In genomic region chr20:25014816-25015215, GRCh38 we compare ENCODE assay signal across 23 cellular contexts. TPM values are rescaled to one million over a fixed set of nuclear protein-coding genes. Genes with fewer than 3 reads are reported as not detected.
A peak's percentile ranks its signal among the peaks of the same experiment; 100 is the strongest.
DNase-seq lines count a peak whose midpoint lies in the region; ATAC-seq, FAIRE-seq and TF ChIP-seq lines count a peak whose summit lies in the region.
"Had no signal": no experiment of that assay in that cellular context is flagged by ENCODE, and none has a peak within 500 bp of the region (broad histone marks: within the 10 kb centered on the region; RNA-seq: fewer than 3 reads in every experiment).

No MANE protein-coding gene starts in this region.

- H3K36me3 ChIP-seq in right atrium auricular region (peaks cover 71% of the 10 kb centered on the region), kidney (ENCODE audit: control insufficient read depth in 1 of 2, insufficient read depth in 2 of 2, low read length in 2 of 2) (peaks cover 51 to 86% of the 10 kb centered on the region in 2 donors), aorta (ENCODE audit: control insufficient read depth in 1 of 2, insufficient read depth in 2 of 2, low read length in 1 of 2) (peaks cover 5 to 6% of the 10 kb centered on the region in 2 donors)
- H3K36me3 ChIP-seq: SJCRH30 had no signal

- H3K9me3 ChIP-seq in right atrium auricular region: no peaks in the 10 kb centered on the region
- no peaks in the 10 kb centered on the region for H3K9me3 ChIP-seq in kidney (ENCODE audit: control insufficient read depth in 1 of 2, low read length in 2 of 2)
- no peaks in the 10 kb centered on the region for H3K9me3 ChIP-seq in aorta (ENCODE audit: control insufficient read depth, low read length)
- H3K9me3 ChIP-seq: ascending aorta, heart right ventricle, left ventricle myocardium inferior, SJCRH30, suprapubic skin had no signal

- no peak overlapping the region for H3K9ac ChIP-seq in kidney (ENCODE audit: low read length in 2 of 2)
- H3K9ac ChIP-seq: parathyroid adenoma had no signal

- H3K4me1 ChIP-seq in right atrium auricular region (no peaks in the 10 kb centered on the region), kidney (ENCODE audit: control insufficient read depth in 1 of 2, insufficient read depth in 1 of 2, low read depth in 1 of 2, low read length in 2 of 2) (peaks cover 3 to 6% of the 10 kb centered on the region in 2 donors), aorta (ENCODE audit: control insufficient read depth in 1 of 2, insufficient read depth in 2 of 2, low read length in 2 of 2) (no peaks in the 10 kb centered on the region)
- H3K4me1 ChIP-seq: ascending aorta, parathyroid adenoma, SJCRH30 had no signal

- intact Hi-C loops in cardiac septum (cut with DNase I) (no loop called here), kidney (cut with DNase I) (no loop called here), aorta (cut with DNase I) (no loop called here)

- FAIRE-seq in kidney (lab: Jason Lieb, UNC): no peak

- H3K27me3 ChIP-seq in right atrium auricular region (no peaks in the 10 kb centered on the region), aorta (ENCODE audit: control insufficient read depth in 1 of 2, insufficient read depth in 2 of 2, low read length in 1 of 2) (no peaks in the 10 kb centered on the region)
- H3K27me3 ChIP-seq: ascending aorta, heart right ventricle, SJCRH30, suprapubic skin had no signal

- no peak for TF ChIP-seq CTCF in right atrium auricular region (IDR thresholded peaks at IDR 0.05)
- TF ChIP-seq CTCF in kidney (IDR thresholded peaks at IDR 0.05; ENCODE audit: borderline replicate concordance, extremely low read depth, insufficient read depth): no peak

- DNase-seq in cardiac septum (ENCODE audit: low spot score) (peak; percentile 56), right atrium auricular region (ENCODE audit: low spot score) (no peak), NCI-H69 (lab: John Stamatoyannopoulos, UW) (peak; percentile 14), kidney (peak; percentile 42), aorta (peak; percentile 31 to 59), H4 (ENCODE audit: low spot score) (no peak), ACHN (no peak)
- DNase-seq: activated CD4-positive, alpha-beta T cell treated with anti-CD3 and anti-CD28 coated beads, Interleukin-2, amount 50 U/mL, for 1 hour; activated naive CD4-positive, alpha-beta T cell treated with Interleukin-2 at 50 U/mL for 16 hours; activated T-cell treated with anti-CD3 and anti-CD28 coated beads for 4 hours; CD4-positive, alpha-beta memory T cell; GDM1; HCEC 1CT; heart right ventricle; left ventricle myocardium inferior; naive thymus-derived CD8-positive, alpha-beta T cell; NCI-H1694 treated with DMSO at 0.1 percent for 48 hours; NCI-H774; PC-9; SJCRH30 had no signal

- 87% methylated on average over 11 of the region's 11 CpGs for WGBS in aorta, 2 donors

- no peak for ATAC-seq in aorta (ENCODE audit: low FRiP score)
- ATAC-seq: heart right ventricle; naive thymus-derived CD8-positive, alpha-beta T cell had no signal

- H3K27ac ChIP-seq in right atrium auricular region: no peak overlapping the region
- no peak overlapping the region for H3K27ac ChIP-seq in kidney (ENCODE audit: low read depth in 2 of 2, low read length in 2 of 2)
- H3K27ac ChIP-seq in aorta (ENCODE audit: low read depth in 1 of 2, low read length in 2 of 2): no peak overlapping the region
- H3K27ac ChIP-seq: ascending aorta, heart right ventricle, parathyroid adenoma, PC-9, SJCRH30, suprapubic skin had no signal

- H3K4me3 ChIP-seq in right atrium auricular region (no peak overlapping the region), kidney (ENCODE audit: low read length in 2 of 2) (no peak overlapping the region), aorta (ENCODE audit: low read length in 2 of 2) (no peak overlapping the region)
- H3K4me3 ChIP-seq: ascending aorta, heart right ventricle, left ventricle myocardium inferior, PC-9, SJCRH30, suprapubic skin had no signal

- in situ Hi-C loops in ACHN (cut with HindIII; ENCODE audit: low pct_ligation_motif_present, low pct_unique_long_range_greater_than_20kb, low sequenced_read_pairs): no loop called here

RNA-seq across cellular contexts. Expression of gene APMAP, which starts 22.3 kb away (rescaled TPM):
- 28.2 TPM for total RNA-seq in cardiac septum
- total RNA-seq in right atrium auricular region: 10 to 100 TPM; 30.3 to 30.5 TPM
- 90.9 TPM for total RNA-seq in kidney
- polyA plus RNA-seq in kidney (ENCODE audit: insufficient read depth, low read depth, low replicate concordance): 79.7 TPM
- 10 to 100 TPM; 43.8 to 54.1 TPM for total RNA-seq in aorta
- 10 to 100 TPM; 23.4 to 37.8 TPM for polyA plus RNA-seq in aorta
- 110 and 115 TPM in 2 replicates for total RNA-seq in H4 (2014; rRNA removed; shearing (Covaris generic))

RNA-seq across cellular contexts. Expression of gene ACSS1, which starts 43.1 kb away (rescaled TPM):
- total RNA-seq in cardiac septum (47.6 TPM), right atrium auricular region (10 to 100 TPM; 25.6 to 26.4 TPM), kidney (30.6 TPM), aorta (10 to 100 TPM; 14.8 to 23.4 TPM)
- polyA plus RNA-seq in kidney (ENCODE audit: insufficient read depth, low read depth, low replicate concordance) (72.3 TPM), aorta (10 to 100 TPM in 1 of 2 donors, 1 to 10 TPM in 1; 7.6 to 21.8 TPM)
- total RNA-seq in H4 (2014; rRNA removed; shearing (Covaris generic)): 0.10 and 0.21 TPM in 2 replicates

Comparison
In these comparisons a context has a peak if more than half of its experiments do, and no peak if none do; other contexts are left out.
1. DNase-seq: peak in cardiac septum (single experiment), NCI-H69 (single experiment), kidney (single experiment) and aorta (2 of 2); none in right atrium auricular region (single experiment), H4 (single experiment) and ACHN (single experiment).
2. RNA of gene ACSS1, which starts 43.1 kb away (total RNA-seq): 47.6 TPM in cardiac septum (single experiment), 30.6 TPM in kidney (single experiment), 25.6 to 26.4 TPM in right atrium auricular region and 14.8 to 23.4 TPM in aorta; 0.10 to 0.21 TPM in H4; every median in the first group is over 10 times any median in the second.